1 cellular context compared by ENCODE assay signal in the genomic region with DNA sequence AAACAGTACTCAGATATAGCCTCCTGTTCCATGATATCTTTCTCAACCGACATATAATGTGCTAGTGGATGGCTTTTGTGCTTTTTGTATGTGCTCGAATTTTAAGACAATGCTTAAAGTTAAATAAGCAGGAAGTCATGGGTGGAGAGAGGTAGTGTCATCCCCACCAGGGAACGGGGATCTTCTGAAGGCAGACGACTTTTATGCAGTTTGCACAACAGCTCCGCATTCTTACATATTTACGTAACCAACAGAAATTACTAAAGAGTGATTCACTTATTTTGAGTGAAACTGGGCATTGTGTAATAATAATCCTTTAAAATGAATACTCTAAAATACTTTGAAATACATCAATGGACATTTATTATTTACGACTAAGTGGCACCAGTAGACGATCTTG.
TF ChIP-seq lines count a peak whose summit lies in the region.

No MANE protein-coding gene starts in this region.

TF ChIP-seq in IMR-90, 13 proteins besides CTCF, POLR2A, EP300 and RAD21:
- TF ChIP-seq SMC3 (IDR thresholded peaks at IDR 0.05; ENCODE audit: low read depth, low read length) = no peak
- 0 out of 2 replicates have a peak, but pooled peaks have one; percentile 16 for TF ChIP-seq RFX5 (IDR thresholded peaks at IDR 0.05; ENCODE audit: low read depth, low read length)
- TF ChIP-seq MAFK (IDR thresholded peaks at IDR 0.05; ENCODE audit: low read depth, low read length) = no peak; the same call in 1 of the 2 replicates
- TF ChIP-seq FOS (IDR thresholded peaks at IDR 0.05; ENCODE audit: low read depth, low read length) = peak; percentile 70; the same call in 1 of the 2 replicates
- TF ChIP-seq BHLHE40 (IDR thresholded peaks at IDR 0.05; ENCODE audit: low read depth, low read length) = peak; percentile 40; the same call in 1 of the 2 replicates
- TF ChIP-seq CEBPB (IDR thresholded peaks at IDR 0.05; ENCODE audit: low read depth, low read length) = peak; percentile 99
